In the genomic region with DNA sequence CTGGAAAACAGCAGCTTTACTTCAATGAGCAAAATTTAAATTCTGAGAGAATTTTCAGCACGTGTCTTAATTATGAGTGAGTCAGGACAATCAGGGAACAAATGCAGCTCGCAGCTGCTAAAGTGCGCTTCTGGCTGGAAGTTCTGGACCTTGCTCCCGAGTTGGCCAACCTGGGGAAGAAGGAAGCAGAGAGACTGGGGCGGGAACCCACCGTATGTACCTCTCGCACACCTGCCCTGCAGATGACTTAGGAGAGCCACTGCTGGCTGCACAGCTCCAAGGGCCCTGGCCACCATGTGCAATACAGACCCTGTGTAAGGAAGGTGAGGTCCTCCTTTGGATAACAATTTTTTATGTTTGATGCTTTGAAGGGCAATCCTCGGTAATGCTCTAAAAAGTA, we compare ENCODE assay signal across 16 cellular contexts. TPM values are rescaled to one million over a fixed set of nuclear protein-coding genes. Genes with fewer than 3 reads are reported as not detected.
DNase-seq lines count a peak whose midpoint lies in the region; ATAC-seq and TF ChIP-seq lines count a peak whose summit lies in the region.
"Had no signal": no experiment of that assay in that cellular context is flagged by ENCODE, and none has a peak within 500 bp of the region (broad histone marks: within the 10 kb centered on the region; RNA-seq: fewer than 3 reads in every experiment).

No MANE protein-coding gene starts in this region.

- H3K9me3 Mint-ChIP-seq in brain = no peaks in the 10 kb centered on the region
- H3K9me3 Mint-ChIP-seq: CD8-positive, alpha-beta memory T cell had no signal

- in situ Hi-C loops in transverse colon (cut with MboI; ENCODE audit: low pct_ligation_motif_present in 1 of 4, low pct_unique_long_range_greater_than_20kb in 1 of 4, low sequenced_read_pairs in 3 of 4) = no loop called here

- H3K4me3 Mint-ChIP-seq in brain = no peak overlapping the region
- H3K4me3 Mint-ChIP-seq: CD8-positive, alpha-beta memory T cell had no signal

- peaks cover 8 to 29% (median 18%) of the 10 kb centered on the region in 4 donors for H3K4me1 ChIP-seq in transverse colon
- H3K4me1 ChIP-seq: BLaER1 had no signal

- no peaks in the 10 kb centered on the region for H3K27me3 ChIP-seq in transverse colon
- H3K27me3 ChIP-seq: BLaER1 had no signal

- no peaks in the 10 kb centered on the region for H3K36me3 Mint-ChIP-seq in brain
- H3K36me3 Mint-ChIP-seq: CD8-positive, alpha-beta memory T cell had no signal

- peak overlapping the region in 4 of 5 experiments; percentile 50 to 88 (median 79) for H3K27ac Mint-ChIP-seq in brain

- DNase-seq in NCI-H748 (lab: John Stamatoyannopoulos, UW; ENCODE audit: unreplicated experiment) (peak; percentile 63), NCI-H748 treated with DMSO at 0.1 percent for 48 hours (lab: John Stamatoyannopoulos, UW) (no peak), left colon (peak; percentile 56 to 81), transverse colon (peak; percentile 72)
- DNase-seq in effector CD8-positive, alpha-beta T cell (lab: John Stamatoyannopoulos, UW) = no peak
- DNase-seq in activated CD8-positive, alpha-beta memory T cell treated with anti-CD3 and anti-CD28 coated beads for 24 hours = no peak
- DNase-seq: 8988T; AML-193; CD8-positive, alpha-beta memory T cell; DMS53; GF-D8; GM23248 had no signal

- TF ChIP-seq CTCF in brain (conservative IDR thresholded peaks at IDR 0.05) (no peak), transverse colon (IDR thresholded peaks at IDR 0.05) (no peak)

- intact Hi-C loops in left colon (cut with DNase I, micrococcal nuclease) = no loop called here
- intact Hi-C loops in transverse colon (cut with DNase I; ENCODE audit: low total_unique reads) = no loop called here

- 62 to 68% methylated on average over 5 to 8 of the region's 8 CpGs for WGBS in transverse colon (ENCODE audit: low coverage in 1 of 2), 2 donors

- H3K27me3 Mint-ChIP-seq in brain = no peaks in the 10 kb centered on the region

- H3K4me1 Mint-ChIP-seq in brain = peaks cover 84% of the 10 kb centered on the region
- H3K4me1 Mint-ChIP-seq: CD8-positive, alpha-beta memory T cell had no signal

- H3K4me3 ChIP-seq in transverse colon = no peak overlapping the region
- H3K4me3 ChIP-seq: BLaER1, GM23248 had no signal

- no peaks in the 10 kb centered on the region for H3K9me3 ChIP-seq in transverse colon
- H3K9me3 ChIP-seq: BLaER1 had no signal

- ATAC-seq in left colon = peak; percentile 96
- ATAC-seq: HCT116 had no signal

- no peaks in the 10 kb centered on the region for H3K36me3 ChIP-seq in transverse colon
- H3K36me3 ChIP-seq: BLaER1 had no signal

- peak overlapping the region in 1 of 4 donors; percentile 18 for H3K27ac ChIP-seq in transverse colon
- H3K27ac ChIP-seq: BLaER1, GM23248, HL-60 had no signal

- no peak for TF ChIP-seq POLR2A in transverse colon (IDR thresholded peaks at IDR 0.05)

- no peak for TF ChIP-seq EP300 in transverse colon (IDR thresholded peaks at IDR 0.05; ENCODE audit: low read depth)

RNA-seq across cellular contexts. Expression of gene REEP1, which starts 42.4 kb away (rescaled TPM):
- 12.1 TPM for polyA plus RNA-seq in brain (ENCODE audit: insufficient read depth, low read depth, low replicate concordance)
- 1 to 10 TPM; 4.2 to 7.1 TPM for total RNA-seq in left colon
- total RNA-seq in transverse colon = 100 to 1,000 TPM in 1 of 4 donors, 10 to 100 TPM in 3; 14.1 to 196 (median 32.3) TPM
- total RNA-seq: GM23248 had no signal
- polyA plus RNA-seq: CD8-positive, alpha-beta memory T cell; GM23248 had no signal

Comparison
In these comparisons a context has a peak if more than half of its experiments do, and no peak if none do; other contexts are left out.
1. DNase-seq: peak in NCI-H748 (single experiment), left colon (2 of 2) and transverse colon (single experiment); none in NCI-H748 treated with DMSO at 0.1 percent for 48 hours (single experiment), effector CD8-positive, alpha-beta T cell (single experiment) and activated CD8-positive, alpha-beta memory T cell treated with anti-CD3 and anti-CD28 coated beads for 24 hours (single experiment).